Comparison of ENCODE assay signal across 3 cellular contexts in the genomic region with DNA sequence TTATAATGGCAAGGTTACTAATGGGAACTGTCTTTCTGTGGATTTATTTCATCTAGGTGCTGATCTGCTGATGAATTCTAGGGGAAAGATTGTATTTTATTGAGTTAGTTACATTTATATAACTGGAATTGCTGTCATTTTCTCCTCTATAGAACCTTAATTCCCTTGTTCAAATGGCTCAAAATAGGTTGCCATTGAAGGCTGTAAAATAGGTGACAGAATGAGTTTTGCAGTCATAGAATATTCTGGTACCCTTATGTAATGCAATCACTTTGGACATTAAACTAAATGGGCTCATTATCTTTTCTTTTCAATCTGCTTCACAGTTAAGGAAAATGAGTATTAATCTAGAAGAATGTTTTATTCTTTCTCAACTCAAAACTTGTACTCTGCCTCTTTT.
"Had no signal": no experiment of that assay in that cellular context is flagged by ENCODE, and none has a peak within 500 bp of the region (broad histone marks: within the 10 kb centered on the region; RNA-seq: fewer than 3 reads in every experiment).

No MANE protein-coding gene starts in this region.

- DNase-seq: GDM1, GF-D8 had no signal

- H3K4me3 ChIP-seq: GM12878 had no signal
